ENCODE assay signal across 17 cellular contexts in the genomic region with DNA sequence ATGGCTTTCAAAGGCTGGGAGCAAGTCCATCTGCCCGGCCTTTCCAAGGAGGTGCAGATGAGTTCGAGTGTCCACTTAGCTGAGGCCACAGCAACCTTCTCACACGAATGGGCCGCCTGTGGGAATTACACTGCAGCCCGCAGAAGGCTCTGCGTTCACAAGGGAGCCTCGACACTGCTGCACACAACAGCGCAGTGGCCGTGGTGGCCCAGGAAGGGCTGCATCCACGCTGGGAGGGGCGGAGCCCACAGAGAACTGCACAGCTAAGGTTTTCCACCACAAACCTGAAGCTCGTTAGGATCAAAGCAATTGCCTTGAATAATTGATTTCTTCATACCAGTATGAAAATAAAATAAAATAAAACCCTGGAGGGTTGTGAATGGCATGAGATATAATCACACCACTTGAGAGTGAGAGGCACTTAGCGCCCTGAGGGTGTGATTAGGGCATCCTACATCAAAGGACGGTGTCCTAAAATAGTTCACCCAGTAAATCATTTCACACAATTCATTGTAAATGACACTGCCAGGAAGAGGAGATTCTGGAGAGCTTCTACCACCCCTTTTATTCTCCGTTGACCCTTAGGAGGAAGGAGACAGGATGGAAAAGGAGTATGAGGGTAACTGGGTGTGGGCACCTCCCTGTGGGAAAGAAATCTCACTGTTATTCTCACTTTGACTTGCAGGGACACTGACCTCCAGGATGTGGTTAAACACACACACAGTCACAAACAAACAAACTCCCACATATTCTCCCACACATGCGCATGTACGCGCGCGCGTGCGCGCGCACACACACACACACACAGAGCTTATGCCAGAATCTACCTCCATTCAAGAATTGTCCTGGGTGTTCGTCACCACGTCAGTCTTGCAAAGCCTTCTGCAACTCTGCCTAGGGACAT.
DNase-seq lines count a peak whose midpoint lies in the region; TF ChIP-seq lines count a peak whose summit lies in the region.
"Had no signal": no experiment of that assay in that cellular context is flagged by ENCODE, and none has a peak within 500 bp of the region (broad histone marks: within the 10 kb centered on the region; RNA-seq: fewer than 3 reads in every experiment).

No MANE protein-coding gene starts in this region.

- H3K4me3 Mint-ChIP-seq in activated T-helper 1 cell treated with anti-CD3 and anti-CD28 coated beads, Interleukin-12 subunit alpha, Interleukin-12 subunit beta, Interleukin-2, Interleukin-4 antibody, amounts not matched to agents 30 ng/mL and 10 ng/mL and 1 ng/mL, durations not matched to agents 14 hours and 24 hours and 36 hours = no peak overlapping the region

- no peaks in the 10 kb centered on the region for H3K4me1 ChIP-seq in HEK293 (ENCODE audit: control insufficient read depth, insufficient read depth, low read length)

- POLR2A ChIA-PET in HEK293 (lab: Yijun Ruan, JAX) (no interaction called here), HEK293T (lab: Yijun Ruan, JAX) (no interaction called here)

- peak overlapping the region; percentile 80 for H3K27ac Mint-ChIP-seq in activated T-helper 1 cell treated with anti-CD3 and anti-CD28 coated beads, Interleukin-12 subunit alpha, Interleukin-12 subunit beta, Interleukin-2, Interleukin-4 antibody, amounts not matched to agents 30 ng/mL and 10 ng/mL and 1 ng/mL, durations not matched to agents 14 hours and 24 hours and 36 hours

- TF ChIP-seq CTCF in HEK293 (tag by site-specific recombination; IDR thresholded peaks at IDR 0.05) = no peak

- no peaks in the 10 kb centered on the region for H3K9me3 ChIP-seq in HEK293 (ENCODE audit: control insufficient read depth, insufficient read depth, low read depth, low read length)

- H3K4me3 ChIP-seq in HEK293 (ENCODE audit: low read depth, low read length) = no peak overlapping the region

- H3K27ac ChIP-seq in HEK293 (ENCODE audit: extremely low read depth, low read depth, low read length) = no peak overlapping the region
- H3K27ac ChIP-seq: HL-60, KMS-11 had no signal

- peaks cover 32% of the 10 kb centered on the region for H3K4me1 Mint-ChIP-seq in activated T-helper 1 cell treated with anti-CD3 and anti-CD28 coated beads, Interleukin-12 subunit alpha, Interleukin-12 subunit beta, Interleukin-2, Interleukin-4 antibody, amounts not matched to agents 30 ng/mL and 10 ng/mL and 1 ng/mL, durations not matched to agents 14 hours and 24 hours and 36 hours (ENCODE audit: low read depth)

- H3K36me3 ChIP-seq in HEK293 (ENCODE audit: control insufficient read depth in 2 of 2, insufficient read depth in 1 of 2, low read length in 2 of 2) = no peaks in the 10 kb centered on the region

- DNase-seq in activated gamma-delta T cell (lab: John Stamatoyannopoulos, UW) (peak; percentile 21), activated gamma-delta T cell treated with Interleukin-2 at 50 U/mL for 16 hours (no peak), HEK293T (ENCODE audit: extremely low spot score) (no peak), T1000 (lab: John Stamatoyannopoulos, UW) (no peak), hepatic stellate cell (ENCODE audit: low spot score) (no peak)
- DNase-seq in activated T-helper 1 cell treated with anti-CD3 and anti-CD28 coated beads, Interleukin-12 subunit alpha, Interleukin-12 subunit beta, Interleukin-2, Interleukin-4 antibody, amounts not matched to agents 30 ng/mL and 10 ng/mL and 1 ng/mL, durations not matched to agents 14 hours and 24 hours and 36 hours (ENCODE audit: low spot score) = no peak
- peak; percentile 6 for DNase-seq in stimulated activated CD8-positive, alpha-beta memory T cell treated with anti-CD3 and anti-CD28 coated beads, Interleukin-15, amount 100 ng/mL, for 1 hour (ENCODE audit: low read depth)
- DNase-seq: AML-193; central memory CD4-positive, alpha-beta T cell; DND-41; foreskin melanocyte; mesenchymal stem cell; NCI-H526 treated with DMSO at 0.1 percent for 48 hours; RPMI8226 had no signal

- peaks cover 3% of the 10 kb centered on the region for H3K36me3 Mint-ChIP-seq in activated T-helper 1 cell treated with anti-CD3 and anti-CD28 coated beads, Interleukin-12 subunit alpha, Interleukin-12 subunit beta, Interleukin-2, Interleukin-4 antibody, amounts not matched to agents 30 ng/mL and 10 ng/mL and 1 ng/mL, durations not matched to agents 14 hours and 24 hours and 36 hours (ENCODE audit: low read depth)

- no peaks in the 10 kb centered on the region for H3K27me3 Mint-ChIP-seq in activated T-helper 1 cell treated with anti-CD3 and anti-CD28 coated beads, Interleukin-12 subunit alpha, Interleukin-12 subunit beta, Interleukin-2, Interleukin-4 antibody, amounts not matched to agents 30 ng/mL and 10 ng/mL and 1 ng/mL, durations not matched to agents 14 hours and 24 hours and 36 hours (ENCODE audit: insufficient read depth)

- CTCF ChIA-PET in HEK293 (lab: Yijun Ruan, JAX) = no interaction called here
- CTCF ChIA-PET in HEK293T (lab: Yijun Ruan, JAX) = no interaction called here

- intact Hi-C loops in activated T-helper 1 cell treated with anti-CD3 and anti-CD28 coated beads, Interleukin-12 subunit alpha, Interleukin-12 subunit beta, Interleukin-2, Interleukin-4 antibody, amounts not matched to agents 30 ng/mL and 10 ng/mL and 1 ng/mL, durations not matched to agents 14 hours and 24 hours and 36 hours (cut with micrococcal nuclease) = loop anchor here (1.0 to 5.0 kb wide), 3 partner anchors 47 to 118 kb away; no protein-coding TSS in a partner anchor

- H3K9me3 Mint-ChIP-seq in activated T-helper 1 cell treated with anti-CD3 and anti-CD28 coated beads, Interleukin-12 subunit alpha, Interleukin-12 subunit beta, Interleukin-2, Interleukin-4 antibody, amounts not matched to agents 30 ng/mL and 10 ng/mL and 1 ng/mL, durations not matched to agents 14 hours and 24 hours and 36 hours = peaks cover 4% of the 10 kb centered on the region

TF ChIP-seq in HEK293, 187 proteins besides CTCF, POLR2A, EP300 and RAD21:
- peak; percentile 69; the same call in 1 of the 2 replicates for TF ChIP-seq TCF7L2 (IDR thresholded peaks at IDR 0.05; ENCODE audit: borderline replicate concordance, low read depth, low read length)
- TF ChIP-seq ZNF157 (tag by site-specific recombination; IDR thresholded peaks at IDR 0.05) = no peak
- TF ChIP-seq ZNF2 (tag by site-specific recombination; IDR thresholded peaks at IDR 0.05) = no peak
- TF ChIP-seq ZNF138 (tag by site-specific recombination; IDR thresholded peaks at IDR 0.05; ENCODE audit: borderline replicate concordance) = no peak
- TF ChIP-seq ZNF660 (tag by site-specific recombination; IDR thresholded peaks at IDR 0.05) = no peak
- TF ChIP-seq ZNF529 (tag by site-specific recombination; IDR thresholded peaks at IDR 0.05; ENCODE audit: insufficient replicate concordance) = no peak
- TF ChIP-seq ZNF501 (tag by site-specific recombination; IDR thresholded peaks at IDR 0.05) = no peak

TF ChIP-seq in HEK293T, 16 proteins besides CTCF, POLR2A, EP300 and RAD21:
- TF ChIP-seq SP1 (IDR thresholded peaks at IDR 0.05) = no peak
- TF ChIP-seq FOXA1 (IDR thresholded peaks at IDR 0.05) = no peak
- no peak for TF ChIP-seq TARDBP (IDR thresholded peaks at IDR 0.05)
- no peak for TF ChIP-seq HDGF (IDR thresholded peaks at IDR 0.05; ENCODE audit: borderline replicate concordance)
- no peak for TF ChIP-seq NFRKB (IDR thresholded peaks at IDR 0.05)

Comparison
In these comparisons a context has a peak if more than half of its experiments do, and no peak if none do; other contexts are left out.
1. DNase-seq: peak in activated gamma-delta T cell (single experiment) and stimulated activated CD8-positive, alpha-beta memory T cell treated with anti-CD3 and anti-CD28 coated beads, Interleukin-15, amount 100 ng/mL, for 1 hour (single experiment); none in activated gamma-delta T cell treated with Interleukin-2 at 50 U/mL for 16 hours (single experiment), activated T-helper 1 cell treated with anti-CD3 and anti-CD28 coated beads, Interleukin-12 subunit alpha, Interleukin-12 subunit beta, Interleukin-2, Interleukin-4 antibody, amounts not matched to agents 30 ng/mL and 10 ng/mL and 1 ng/mL, durations not matched to agents 14 hours and 24 hours and 36 hours (single experiment), HEK293T (single experiment), T1000 (single experiment) and hepatic stellate cell (single experiment).